In genomic region chr7:6305330-6305729, GRCh38 we compare ENCODE assay signal across 32 cellular contexts.
"Had no signal": no experiment of that assay in that cellular context is flagged by ENCODE, and none has a peak within 500 bp of the region (broad histone marks: within the 10 kb centered on the region; RNA-seq: fewer than 3 reads in every experiment).

No MANE protein-coding gene starts in this region.

- H3K27me3 Mint-ChIP-seq: activated B cell treated with CpG ODN at 0.5 μM for 24 hours; activated CD8-positive, alpha-beta memory T cell treated with anti-CD3 and anti-CD28 coated beads, Interleukin-2, amount 10 ng/mL, durations not matched to agents 7 days and 5 days; activated naive CD8-positive, alpha-beta T cell; activated naive CD8-positive, alpha-beta T cell treated with anti-CD3 and anti-CD28 coated beads, Interleukin-2, amount 50 U/mL, for 24 hours had no signal

- H3K9me3 Mint-ChIP-seq: activated B cell treated with CpG ODN at 0.5 μM for 24 hours; activated CD4-positive, alpha-beta memory T cell treated with anti-CD3 and anti-CD28 coated beads, Interleukin-2, amount 10 ng/mL, durations not matched to agents 7 days and 5 days; activated naive CD4-positive, alpha-beta T cell treated with anti-CD3 and anti-CD28 coated beads, Interleukin-2, amount 10 ng/mL, durations not matched to agents 7 days and 5 days; activated naive CD8-positive, alpha-beta T cell treated with anti-CD3 and anti-CD28 coated beads, Interleukin-2, amount 50 U/mL, for 24 hours; brain had no signal

- H3K27me3 ChIP-seq: Peyer's patch had no signal

- H3K36me3 ChIP-seq: Peyer's patch had no signal

- H3K36me3 Mint-ChIP-seq: activated CD8-positive, alpha-beta memory T cell treated with anti-CD3 and anti-CD28 coated beads, Interleukin-2, amount 10 ng/mL, durations not matched to agents 7 days and 5 days; activated naive CD4-positive, alpha-beta T cell treated with anti-CD3 and anti-CD28 coated beads, Interleukin-2, amount 10 ng/mL, durations not matched to agents 7 days and 5 days; activated naive CD8-positive, alpha-beta T cell; brain had no signal

- H3K27ac Mint-ChIP-seq: activated B cell treated with CpG ODN at 0.5 μM for 24 hours; activated CD4-positive, alpha-beta memory T cell treated with anti-CD3 and anti-CD28 coated beads, Interleukin-2, amount 10 ng/mL, durations not matched to agents 7 days and 5 days; activated CD8-positive, alpha-beta memory T cell treated with anti-CD3 and anti-CD28 coated beads, Interleukin-2, amount 10 ng/mL, durations not matched to agents 7 days and 5 days; activated naive CD4-positive, alpha-beta T cell treated with anti-CD3 and anti-CD28 coated beads, Interleukin-2, amount 10 ng/mL, durations not matched to agents 7 days and 5 days; activated naive CD8-positive, alpha-beta T cell; activated naive CD8-positive, alpha-beta T cell treated with anti-CD3 and anti-CD28 coated beads, Interleukin-2, amount 50 U/mL, for 24 hours; brain had no signal

- H3K4me1 Mint-ChIP-seq: activated B cell treated with CpG ODN at 0.5 μM for 24 hours; activated CD4-positive, alpha-beta memory T cell treated with anti-CD3 and anti-CD28 coated beads, Interleukin-2, amount 10 ng/mL, durations not matched to agents 7 days and 5 days; activated CD8-positive, alpha-beta memory T cell treated with anti-CD3 and anti-CD28 coated beads, Interleukin-2, amount 10 ng/mL, durations not matched to agents 7 days and 5 days; activated naive CD4-positive, alpha-beta T cell treated with anti-CD3 and anti-CD28 coated beads, Interleukin-2, amount 10 ng/mL, durations not matched to agents 7 days and 5 days; activated naive CD8-positive, alpha-beta T cell treated with anti-CD3 and anti-CD28 coated beads, Interleukin-2, amount 50 U/mL, for 24 hours; brain had no signal

- H3K4me3 Mint-ChIP-seq: activated B cell treated with CpG ODN at 0.5 μM for 24 hours; activated CD4-positive, alpha-beta memory T cell treated with anti-CD3 and anti-CD28 coated beads, Interleukin-2, amount 10 ng/mL, durations not matched to agents 7 days and 5 days; activated CD8-positive, alpha-beta memory T cell treated with anti-CD3 and anti-CD28 coated beads, Interleukin-2, amount 10 ng/mL, durations not matched to agents 7 days and 5 days; activated naive CD4-positive, alpha-beta T cell treated with anti-CD3 and anti-CD28 coated beads, Interleukin-2, amount 10 ng/mL, durations not matched to agents 7 days and 5 days; activated naive CD8-positive, alpha-beta T cell; activated naive CD8-positive, alpha-beta T cell treated with anti-CD3 and anti-CD28 coated beads, Interleukin-2, amount 50 U/mL, for 24 hours; brain had no signal

- H3K4me1 ChIP-seq: Peyer's patch had no signal

- H3K4me3 ChIP-seq: Peyer's patch had no signal

- ATAC-seq: activated CD8-positive, alpha-beta memory T cell treated with anti-CD3 and anti-CD28 coated beads, Interleukin-2, amount 10 ng/mL, durations not matched to agents 7 days and 5 days; activated naive CD8-positive, alpha-beta T cell treated with anti-CD3 and anti-CD28 coated beads, Interleukin-2, amount 50 U/mL, for 24 hours had no signal

- DNase-seq: activated B cell treated with CpG ODN at 0.5 μM for 24 hours; activated CD4-positive, alpha-beta memory T cell treated with anti-CD3 and anti-CD28 coated beads, Interleukin-2, amount 10 ng/mL, durations not matched to agents 7 days and 5 days; activated CD4-positive, alpha-beta T cell treated with anti-CD3 and anti-CD28 coated beads for 4 hours; activated CD4-positive, CD25-positive, alpha-beta regulatory T cell treated with anti-CD3 and anti-CD28 coated beads, Interleukin-2, amount 50 U/mL, for 72 hours; activated CD8-positive, alpha-beta memory T cell treated with anti-CD3 and anti-CD28 coated beads for 24 hours; activated CD8-positive, alpha-beta memory T cell treated with anti-CD3 and anti-CD28 coated beads, Interleukin-2, amount 10 ng/mL, durations not matched to agents 7 days and 5 days; activated CD8-positive, alpha-beta memory T cell treated with anti-CD3 and anti-CD28 coated beads, Interleukin-2, amount 50 U/mL, for 48 hours; activated effector memory CD4-positive, alpha-beta T cell treated with Interleukin-2 at 50 U/mL for 16 hours; activated naive CD4-positive, alpha-beta T cell treated with anti-CD3 and anti-CD28 coated beads, Interleukin-2, amount 10 ng/mL, durations not matched to agents 7 days and 5 days; activated naive CD8-positive, alpha-beta T cell treated with anti-CD3 and anti-CD28 coated beads, Interleukin-2, amount 50 U/mL, for 24 hours; activated T-cell treated with anti-CD3 and anti-CD28 coated beads, Interleukin-2, amount 50 U/mL, for 48 hours; anterior cingulate cortex; caudate nucleus; cerebellar nuclear complex; Karpas-422; NCI-H1105; NCI-H1417 treated with DMSO at 0.1 percent for 48 hours; NCI-H187 treated with DMSO at 0.1 percent for 48 hours; NCI-H2081; NCI-H226; NCI-H446 treated with DMSO at 0.1 percent for 48 hours; NCI-H524; NCI-H69; Peyer's patch; RPMI8226; SW 1271; T-helper 1 cell; T-helper 2 cell; T-helper 9 cell had no signal

- H3K27ac ChIP-seq: Peyer's patch, VCaP had no signal

- H3K9me3 ChIP-seq: Peyer's patch had no signal
